Comparison of ENCODE assay signal across 25 cellular contexts in genomic region chr5:169736653-169737052, GRCh38.
DNase-seq lines count a peak whose midpoint lies in the region; ATAC-seq lines count a peak whose summit lies in the region.
"Had no signal": no experiment of that assay in that cellular context is flagged by ENCODE, and none has a peak within 500 bp of the region (broad histone marks: within the 10 kb centered on the region; RNA-seq: fewer than 3 reads in every experiment).

No MANE protein-coding gene starts in this region.

- no peak overlapping the region for H3K4me3 Mint-ChIP-seq in activated T-cell treated with anti-CD3 and anti-CD28 coated beads, Interleukin-2, amount 50 U/mL, for 72 hours
- H3K4me3 Mint-ChIP-seq: activated CD4-positive, alpha-beta memory T cell treated with anti-CD3 and anti-CD28 coated beads for 36 hours; activated naive CD8-positive, alpha-beta T cell treated with anti-CD3 and anti-CD28 coated beads, Interleukin-2, amount 10 ng/mL, durations not matched to agents 7 days and 5 days; CD4-positive, CD25-positive, alpha-beta regulatory T cell; naive thymus-derived CD8-positive, alpha-beta T cell had no signal

- no peak for ATAC-seq in activated T-cell treated with anti-CD3 and anti-CD28 coated beads, Interleukin-2, amount 50 U/mL, for 72 hours (replicated peaks in 1 of 2)
- ATAC-seq in GM21717 (IDR thresholded peaks at IDR 0.05; ENCODE audit: unreplicated experiment): peak; percentile 57
- peak; percentile 41 for ATAC-seq in HG03565 (IDR thresholded peaks at IDR 0.05; ENCODE audit: unreplicated experiment)
- no peak for ATAC-seq in GM21825 (IDR thresholded peaks at IDR 0.05; ENCODE audit: unreplicated experiment)
- ATAC-seq: lower lobe of right lung; naive thymus-derived CD8-positive, alpha-beta T cell; upper lobe of right lung had no signal

- no peak for DNase-seq in activated T-cell treated with anti-CD3 and anti-CD28 coated beads, Interleukin-2, amount 50 U/mL, for 72 hours
- no peak for DNase-seq in activated T-cell treated with anti-CD3 and anti-CD28 coated beads, Interleukin-2, amount 50 U/mL, for 1 hour
- DNase-seq in H4 (ENCODE audit: low spot score): no peak
- no peak for DNase-seq in NCI-H1105 (lab: John Stamatoyannopoulos, UW)
- DNase-seq in NCI-H2029 treated with DMSO at 0.1 percent for 48 hours (lab: John Stamatoyannopoulos, UW): no peak
- DNase-seq: activated CD4-positive, alpha-beta memory T cell treated with anti-CD3 and anti-CD28 coated beads for 36 hours; activated CD4-positive, alpha-beta T cell treated with anti-CD3 and anti-CD28 coated beads for 1 hour; activated CD8-positive, alpha-beta memory T cell treated with anti-CD3 and anti-CD28 coated beads, Interleukin-2, amount 50 U/mL, for 48 hours; activated effector memory CD4-positive, alpha-beta T cell treated with Interleukin-2 at 50 U/mL for 16 hours; activated naive CD8-positive, alpha-beta T cell treated with anti-CD3 and anti-CD28 coated beads, Interleukin-2, amount 10 ng/mL, durations not matched to agents 7 days and 5 days; CD4-positive, CD25-positive, alpha-beta regulatory T cell; colonic mucosa; DND-41; effector CD8-positive, alpha-beta T cell; GF-D8; hypothalamus; lower lobe of right lung; naive thymus-derived CD8-positive, alpha-beta T cell; NCI-H748 treated with DMSO at 0.1 percent for 48 hours; SHP77 treated with DMSO at 0.1 percent for 48 hours; stimulated activated CD4-positive, alpha-beta T cell treated with anti-CD3 and anti-CD28 coated beads, Interleukin-4, amount 100 ng/mL, for 4 hours; upper lobe of right lung had no signal

- peak overlapping the region; percentile 9 for H3K27ac Mint-ChIP-seq in activated T-cell treated with anti-CD3 and anti-CD28 coated beads, Interleukin-2, amount 50 U/mL, for 72 hours
- H3K27ac Mint-ChIP-seq: activated CD4-positive, alpha-beta memory T cell treated with anti-CD3 and anti-CD28 coated beads for 36 hours; activated naive CD8-positive, alpha-beta T cell treated with anti-CD3 and anti-CD28 coated beads, Interleukin-2, amount 10 ng/mL, durations not matched to agents 7 days and 5 days had no signal

- H3K9me3 Mint-ChIP-seq in activated T-cell treated with anti-CD3 and anti-CD28 coated beads, Interleukin-2, amount 50 U/mL, for 72 hours: no peaks in the 10 kb centered on the region
- H3K9me3 Mint-ChIP-seq: activated CD4-positive, alpha-beta memory T cell treated with anti-CD3 and anti-CD28 coated beads for 36 hours; activated naive CD8-positive, alpha-beta T cell treated with anti-CD3 and anti-CD28 coated beads, Interleukin-2, amount 10 ng/mL, durations not matched to agents 7 days and 5 days; CD4-positive, CD25-positive, alpha-beta regulatory T cell; naive thymus-derived CD8-positive, alpha-beta T cell had no signal

- H3K27me3 Mint-ChIP-seq in activated T-cell treated with anti-CD3 and anti-CD28 coated beads, Interleukin-2, amount 50 U/mL, for 72 hours (ENCODE audit: low read depth): no peaks in the 10 kb centered on the region
- H3K27me3 Mint-ChIP-seq: activated CD4-positive, alpha-beta memory T cell treated with anti-CD3 and anti-CD28 coated beads for 36 hours; activated naive CD8-positive, alpha-beta T cell treated with anti-CD3 and anti-CD28 coated beads, Interleukin-2, amount 10 ng/mL, durations not matched to agents 7 days and 5 days; CD4-positive, CD25-positive, alpha-beta regulatory T cell; naive thymus-derived CD8-positive, alpha-beta T cell had no signal

- peaks cover 23 to 42% of the 10 kb centered on the region in 2 donors for H3K36me3 Mint-ChIP-seq in activated T-cell treated with anti-CD3 and anti-CD28 coated beads, Interleukin-2, amount 50 U/mL, for 72 hours (ENCODE audit: insufficient read depth in 2 of 2)

- H3K4me1 Mint-ChIP-seq in activated T-cell treated with anti-CD3 and anti-CD28 coated beads, Interleukin-2, amount 50 U/mL, for 72 hours (ENCODE audit: low read depth): peaks cover 17% of the 10 kb centered on the region

Comparison
In these comparisons a context has a peak if more than half of its experiments do, and no peak if none do; other contexts are left out.
1. ATAC-seq: peak in GM21717 (single experiment) and HG03565 (single experiment); none in activated T-cell treated with anti-CD3 and anti-CD28 coated beads, Interleukin-2, amount 50 U/mL, for 72 hours (0 of 2) and GM21825 (single experiment).